In genomic region chr19:3358392-3358918, GRCh38 we compare ENCODE assay signal across 8 cellular contexts. TPM values are rescaled to one million over a fixed set of nuclear protein-coding genes. Genes with fewer than 3 reads are reported as not detected.
DNase-seq lines count a peak whose midpoint lies in the region; ATAC-seq and TF ChIP-seq lines count a peak whose summit lies in the region.

No MANE protein-coding gene starts in this region.

- 2% methylated on average over 45 of the region's 46 CpGs for WGBS in urinary bladder

- H3K4me3 ChIP-seq in cardiac muscle cell (peak overlapping the region; percentile 53), mononuclear cell (ENCODE audit: low read length) (peak overlapping the region; percentile 41), urinary bladder (ENCODE audit: low read depth, low read length) (peak overlapping the region; percentile 100)

- H3K27me3 ChIP-seq in cardiac muscle cell, result peaks cover 55% of the 10 kb centered on the region
- H3K27me3 ChIP-seq in mononuclear cell (ENCODE audit: insufficient read depth, low read length), result no peaks in the 10 kb centered on the region

- no peak for DNase-seq in cardiac muscle cell (ENCODE audit: low read depth in 1 of 2, low spot score in 1 of 2)
- DNase-seq in Right ventricle myocardium superior, result no peak
- DNase-seq in SIG-M5 (lab: John Stamatoyannopoulos, UW), result no peak
- DNase-seq in iPS-NIHi7 (ENCODE audit: extremely low spot score), result no peak

- H3K27me3 Mint-ChIP-seq in brain, result peaks cover 62% of the 10 kb centered on the region

- peak overlapping the region; percentile 84 to 91 (median 87) for H3K4me3 Mint-ChIP-seq in brain

- peaks cover 3 to 14% (median 10%) of the 10 kb centered on the region in 5 experiments for H3K9me3 Mint-ChIP-seq in brain

- peak overlapping the region; percentile 47 to 96 (median 92) for H3K27ac Mint-ChIP-seq in brain

- H3K4me1 Mint-ChIP-seq in brain, result peaks cover 25% of the 10 kb centered on the region

- H3K36me3 Mint-ChIP-seq in brain, result no peaks in the 10 kb centered on the region

- intact Hi-C loops in Right ventricle myocardium superior (cut with DNase I), result no loop called here

- H3K4me1 ChIP-seq in cardiac muscle cell (ENCODE audit: low read depth) (no peaks in the 10 kb centered on the region), mononuclear cell (ENCODE audit: insufficient read depth, low read length) (peaks cover 19% of the 10 kb centered on the region), urinary bladder (ENCODE audit: insufficient read depth) (no peaks in the 10 kb centered on the region)

- H3K9me3 ChIP-seq in cardiac muscle cell (ENCODE audit: low read depth) (no peaks in the 10 kb centered on the region), mononuclear cell (ENCODE audit: low read depth, low read length) (no peaks in the 10 kb centered on the region)

- no peak overlapping the region for H3K27ac ChIP-seq in cardiac muscle cell
- H3K27ac ChIP-seq in urinary bladder (ENCODE audit: low read depth), result peak overlapping the region; percentile 83

- H3K36me3 ChIP-seq in cardiac muscle cell (no peaks in the 10 kb centered on the region), urinary bladder (ENCODE audit: insufficient read depth) (no peaks in the 10 kb centered on the region)

- no peak for TF ChIP-seq CTCF in cardiac muscle cell (IDR thresholded peaks at IDR 0.05; ENCODE audit: low read depth, low read length)
- no peak for TF ChIP-seq CTCF in brain (conservative IDR thresholded peaks at IDR 0.05)

- ATAC-seq in Right ventricle myocardium superior (ENCODE audit: poor library complexity), result no peak
- no peak for ATAC-seq in HG03432 (IDR thresholded peaks at IDR 0.05; ENCODE audit: unreplicated experiment)

RNA-seq across cellular contexts. Expression of gene NFIC, which starts 7.9 kb away (rescaled TPM):
- total RNA-seq in cardiac muscle cell (29.4 and 46.1 TPM in 2 replicates), Right ventricle myocardium superior (153 TPM), mononuclear cell (17.3 TPM), urinary bladder (26.4 TPM)
- polyA plus RNA-seq in cardiac muscle cell (32.7 and 42.2 TPM in 2 replicates), brain (ENCODE audit: insufficient read depth, low read depth, low replicate concordance) (79.3 TPM), urinary bladder (112 TPM)

Comparison
In these comparisons a context has a peak if more than half of its experiments do, and no peak if none do; other contexts are left out.
1. H3K4me3 ChIP-seq: peak in every context shown above with its lines; median percentile 100 in urinary bladder; 53 in cardiac muscle cell; 41 in mononuclear cell.